18 cellular contexts compared by ENCODE assay signal in genomic region chr4:182554736-182555135, GRCh38.
DNase-seq lines count a peak whose midpoint lies in the region; TF ChIP-seq lines count a peak whose summit lies in the region.
"Had no signal": no experiment of that assay in that cellular context is flagged by ENCODE, and none has a peak within 500 bp of the region (broad histone marks: within the 10 kb centered on the region; RNA-seq: fewer than 3 reads in every experiment).

No MANE protein-coding gene starts in this region.

- no peak for TF ChIP-seq POLR2A in thyroid gland (IDR thresholded peaks at IDR 0.05)

- peak overlapping the region in 3 of 5 experiments; percentile 7 to 54 (median 15) for H3K27ac Mint-ChIP-seq in brain
- H3K27ac Mint-ChIP-seq: activated CD8-positive, alpha-beta T cell treated with anti-CD3 and anti-CD28 coated beads for 36 hours; CD4-positive, CD25-positive, alpha-beta regulatory T cell; T-cell had no signal

- peak overlapping the region in 2 of 3 donors; percentile 83 to 87 for H3K27ac ChIP-seq in thyroid gland
- H3K27ac ChIP-seq: 22Rv1, adrenal gland, RWPE1, WERI-Rb-1 had no signal

- H3K9me3 ChIP-seq in thyroid gland: no peaks in the 10 kb centered on the region
- H3K9me3 ChIP-seq: adrenal gland had no signal

- H3K27me3 Mint-ChIP-seq in brain: no peaks in the 10 kb centered on the region

- H3K27me3 ChIP-seq in thyroid gland: no peaks in the 10 kb centered on the region
- H3K27me3 ChIP-seq: adrenal gland had no signal

- intact Hi-C loops in thyroid gland (cut with DNase I): no loop called here

- DNase-seq in DMS79 treated with DMSO at 0.1 percent for 48 hours (lab: John Stamatoyannopoulos, UW): peak; percentile 1
- DNase-seq in DMS79 (lab: John Stamatoyannopoulos, UW): no peak
- peak; percentile 32 for DNase-seq in kidney tubule cell (ENCODE audit: low spot score)
- no peak for DNase-seq in thyroid gland
- DNase-seq in stimulated activated naive CD4-positive, alpha-beta T cell (lab: John Stamatoyannopoulos, UW): no peak
- no peak for DNase-seq in NCI-H446 (lab: John Stamatoyannopoulos, UW)
- DNase-seq in NK-92 treated with Interleukin-12 subunit alpha and Interleukin-12 subunit beta, amount 100 ng/mL, for 24 hours (lab: John Stamatoyannopoulos, UW): no peak
- DNase-seq: activated CD8-positive, alpha-beta T cell treated with anti-CD3 and anti-CD28 coated beads for 36 hours; adrenal gland; CD4-positive, CD25-positive, alpha-beta regulatory T cell; NCI-H2107; NCI-H82; retina; T-cell; WERI-Rb-1 had no signal

- H3K36me3 Mint-ChIP-seq in brain: no peaks in the 10 kb centered on the region
- H3K36me3 Mint-ChIP-seq: CD4-positive, CD25-positive, alpha-beta regulatory T cell; T-cell had no signal

- peaks cover 27% of the 10 kb centered on the region in 2 donors for H3K4me1 ChIP-seq in thyroid gland
- H3K4me1 ChIP-seq: adrenal gland had no signal

- no peaks in the 10 kb centered on the region for H3K36me3 ChIP-seq in thyroid gland
- H3K36me3 ChIP-seq: adrenal gland, WERI-Rb-1 had no signal

- peaks cover 0 to 7% (median 0%) of the 10 kb centered on the region in 5 experiments for H3K9me3 Mint-ChIP-seq in brain
- H3K9me3 Mint-ChIP-seq: activated CD8-positive, alpha-beta T cell treated with anti-CD3 and anti-CD28 coated beads for 36 hours; T-cell had no signal

- no peak overlapping the region for H3K4me3 ChIP-seq in thyroid gland (replicated peaks in 1 of 3)
- H3K4me3 ChIP-seq: adrenal gland had no signal

- 61 to 62% methylated on average over 7 of the region's 7 CpGs for WGBS in thyroid gland, 2 donors

- H3K4me1 Mint-ChIP-seq in brain: peaks cover 73% of the 10 kb centered on the region
- H3K4me1 Mint-ChIP-seq: CD4-positive, CD25-positive, alpha-beta regulatory T cell; T-cell had no signal

- peak overlapping the region in 3 of 5 experiments; percentile 7 to 55 (median 53) for H3K4me3 Mint-ChIP-seq in brain
- H3K4me3 Mint-ChIP-seq: activated CD8-positive, alpha-beta T cell treated with anti-CD3 and anti-CD28 coated beads for 36 hours; CD4-positive, CD25-positive, alpha-beta regulatory T cell; T-cell had no signal

- TF ChIP-seq CTCF in brain (conservative IDR thresholded peaks at IDR 0.05) (no peak), thyroid gland (IDR thresholded peaks at IDR 0.05) (no peak)

Comparison
In these comparisons a context has a peak if more than half of its experiments do, and no peak if none do; other contexts are left out.
1. DNase-seq: peak in DMS79 treated with DMSO at 0.1 percent for 48 hours (single experiment) and kidney tubule cell (single experiment); none in DMS79 (single experiment), thyroid gland (0 of 2), stimulated activated naive CD4-positive, alpha-beta T cell (0 of 6), NCI-H446 (0 of 2) and NK-92 treated with Interleukin-12 subunit alpha and Interleukin-12 subunit beta, amount 100 ng/mL, for 24 hours (single experiment).